8 cellular contexts compared by ENCODE assay signal in genomic region chr12:98002887-98003493, GRCh38.
DNase-seq lines count a peak whose midpoint lies in the region; ATAC-seq, FAIRE-seq and TF ChIP-seq lines count a peak whose summit lies in the region.

No MANE protein-coding gene starts in this region.

- peak; percentile 51 for TF ChIP-seq CTCF in SK-N-SH (IDR thresholded peaks at IDR 0.05)
- peak; percentile 71 for TF ChIP-seq CTCF in NB4 (IDR thresholded peaks at IDR 0.05; ENCODE audit: low read depth, low read length)
- peak; percentile 29 for TF ChIP-seq CTCF in SU-DHL-6 (IDR thresholded peaks at IDR 0.05; ENCODE audit: insufficient read depth, low read length, poor library complexity, severe bottlenecking)
- peak in 3 of 4 experiments; percentile 44 to 65 (median 44) for TF ChIP-seq CTCF in gastroesophageal sphincter (IDR thresholded peaks at IDR 0.05)

- H3K4me1 ChIP-seq in SK-N-SH (ENCODE audit: control insufficient read depth in 1 of 2, insufficient read depth in 2 of 2, low read depth in 1 of 2, low read length in 1 of 2), result no peaks in the 10 kb centered on the region
- H3K4me1 ChIP-seq in gastroesophageal sphincter, result no peaks in the 10 kb centered on the region

- TF ChIP-seq EP300 in SK-N-SH (IDR thresholded peaks at IDR 0.05; ENCODE audit: borderline replicate concordance in 1 of 2, low read depth in 1 of 2, low read length in 1 of 2) (no peak), gastroesophageal sphincter (IDR thresholded peaks at IDR 0.05) (no peak)

- 15% methylated on average over 9 of the region's 9 CpGs for WGBS in SK-N-SH (ENCODE audit: low lambda C conversion rate)
- WGBS in gastroesophageal sphincter (ENCODE audit: low coverage in 1 of 2), 2 donors, result 23 to 45% methylated on average over 9 of the region's 9 CpGs

- DNase-seq in SK-N-SH (peak; percentile 42), H54 (ENCODE audit: insufficient read length, low spot score) (peak; percentile 4), NB4 (ENCODE audit: low read depth) (peak; percentile 72), GOT3 (lab: John Stamatoyannopoulos, UW) (no peak)
- DNase-seq in stimulated activated CD4-positive, alpha-beta T cell treated with anti-CD3 and anti-CD28 coated beads, Interleukin-15, amount 100 ng/mL, for 48 hours (ENCODE audit: low read depth in 2 of 2), result peak; percentile 10 to 12

- POLR2A ChIA-PET in SK-N-SH (lab: Yijun Ruan, JAX), result no interaction called here

- H3K9me3 ChIP-seq in SK-N-SH, result no peaks in the 10 kb centered on the region
- no peaks in the 10 kb centered on the region for H3K9me3 ChIP-seq in SU-DHL-6 (ENCODE audit: insufficient read depth, low read length)
- H3K9me3 ChIP-seq in gastroesophageal sphincter, result no peaks in the 10 kb centered on the region

- H3K4me3 ChIP-seq in SK-N-SH (ENCODE audit: low read depth in 2 of 2, low read length in 1 of 2), result no peak overlapping the region
- no peak overlapping the region for H3K4me3 ChIP-seq in NB4 (ENCODE audit: low read depth, low read length)
- H3K4me3 ChIP-seq in SU-DHL-6 (ENCODE audit: insufficient read depth, low read length, poor library complexity, severe bottlenecking), result no peak overlapping the region
- H3K4me3 ChIP-seq in gastroesophageal sphincter, result no peak overlapping the region

- H3K9me2 ChIP-seq in SK-N-SH, result no peaks in the 10 kb centered on the region
- H3K9me2 ChIP-seq in SU-DHL-6 (replicated peaks; ENCODE audit: insufficient read depth, low read length), result no peaks in the 10 kb centered on the region

- TF ChIP-seq POLR2A in H54 (IDR thresholded peaks at IDR 0.05; ENCODE audit: low read depth, low read length) (no peak), NB4 (IDR thresholded peaks at IDR 0.05; ENCODE audit: extremely low read depth, insufficient read length) (no peak), gastroesophageal sphincter (IDR thresholded peaks at IDR 0.05) (no peak)

- H3F3A ChIP-seq in SK-N-SH (replicated peaks; ENCODE audit: insufficient read depth) (no peaks in the 10 kb centered on the region), SU-DHL-6 (ENCODE audit: insufficient read depth) (no peaks in the 10 kb centered on the region)

- peak; percentile 89 for FAIRE-seq in H54 (lab: Jason Lieb, UNC)

- H3K27me3 ChIP-seq in SK-N-SH (ENCODE audit: insufficient read depth) (no peaks in the 10 kb centered on the region), SU-DHL-6 (ENCODE audit: low read length) (no peaks in the 10 kb centered on the region), gastroesophageal sphincter (no peaks in the 10 kb centered on the region)

- no peaks in the 10 kb centered on the region for H4K20me1 ChIP-seq in SK-N-SH (ENCODE audit: insufficient read depth)
- H4K20me1 ChIP-seq in SU-DHL-6 (ENCODE audit: low read depth, low read length), result no peaks in the 10 kb centered on the region

- H3K27ac ChIP-seq in SK-N-SH (ENCODE audit: low read depth in 2 of 2, low read length in 1 of 2), result no peak overlapping the region
- no peak overlapping the region for H3K27ac ChIP-seq in SU-DHL-6 (ENCODE audit: low read depth, low read length)
- H3K27ac ChIP-seq in gastroesophageal sphincter, result no peak overlapping the region

- no peaks in the 10 kb centered on the region for H3K36me3 ChIP-seq in SK-N-SH (replicated peaks in 1 of 2; ENCODE audit: control insufficient read depth in 1 of 2, insufficient read depth in 2 of 2, low read length in 1 of 2)
- no peaks in the 10 kb centered on the region for H3K36me3 ChIP-seq in SU-DHL-6 (ENCODE audit: low read length)
- H3K36me3 ChIP-seq in gastroesophageal sphincter, result no peaks in the 10 kb centered on the region

- ATAC-seq in SK-N-SH treated with all-trans-retinoic acid at 6 μM for 48 hours, result no peak
- ATAC-seq in gastroesophageal sphincter, result no peak

- no peak overlapping the region for H3K9ac ChIP-seq in SK-N-SH
- no peak overlapping the region for H3K9ac ChIP-seq in SU-DHL-6 (ENCODE audit: low read length)

- H3K79me2 ChIP-seq in SK-N-SH (ENCODE audit: insufficient read depth), result no peaks in the 10 kb centered on the region
- no peaks in the 10 kb centered on the region for H3K79me2 ChIP-seq in SU-DHL-6 (ENCODE audit: insufficient read depth, low read length)

- H2AFZ ChIP-seq in SK-N-SH (ENCODE audit: low read depth) (no peak overlapping the region), SU-DHL-6 (ENCODE audit: low read depth, low read length, severe bottlenecking) (no peak overlapping the region)

- CTCF ChIA-PET in SK-N-SH (lab: Yijun Ruan, JAX), result interaction anchor here (0.7 to 1.8 kb wide), 9 partner anchors 9 to 854 kb away, joined by 3 to 7 read pairs (median 5); no protein-coding TSS in a partner anchor

- H3K4me2 ChIP-seq in SK-N-SH, result no peak overlapping the region
- no peak overlapping the region for H3K4me2 ChIP-seq in SU-DHL-6 (ENCODE audit: low read depth, low read length, poor library complexity, severe bottlenecking)

- peak; percentile 67 for TF ChIP-seq RAD21 in SK-N-SH (IDR thresholded peaks at IDR 0.05; ENCODE audit: low read length)

TF ChIP-seq in SK-N-SH, 30 proteins besides CTCF, POLR2A, EP300 and RAD21:
- TF ChIP-seq SMC3 (IDR thresholded peaks at IDR 0.05; ENCODE audit: low read depth, low read length) (peak; percentile 31; the same call in 1 of the 2 replicates), RXRA (IDR thresholded peaks at IDR 0.05; ENCODE audit: borderline replicate concordance, low read depth) (no peak), GATA2 (CRISPR knock-in tag; IDR thresholded peaks at IDR 0.05) (peak; percentile 91)
TF ChIP-seq in SK-N-SH: peak in this region for 2.

TF ChIP-seq in SK-N-SH treated with all-trans-retinoic acid at 6 μM for 48 hours, 23 proteins besides CTCF, POLR2A, EP300 and RAD21:
- TF ChIP-seq CSDC2 (CRISPR knock-in tag; IDR thresholded peaks at IDR 0.05) (no peak), SNAI2 (CRISPR knock-in tag; IDR thresholded peaks at IDR 0.05) (no peak), ISL1 (CRISPR knock-in tag; IDR thresholded peaks at IDR 0.05) (no peak), PATZ1 (CRISPR knock-in tag; IDR thresholded peaks at IDR 0.05; ENCODE audit: borderline replicate concordance) (no peak), ZNF565 (CRISPR knock-in tag; conservative IDR thresholded peaks at IDR 0.05; ENCODE audit: low read depth) (no peak), CSRNP3 (CRISPR knock-in tag; IDR thresholded peaks at IDR 0.05) (no peak), TSHZ2 (CRISPR knock-in tag; IDR thresholded peaks at IDR 0.05) (no peak), TCF4 (CRISPR knock-in tag; IDR thresholded peaks at IDR 0.05; ENCODE audit: borderline replicate concordance) (no peak), RARB (CRISPR knock-in tag; IDR thresholded peaks at IDR 0.05) (no peak), OSR1 (CRISPR knock-in tag; IDR thresholded peaks at IDR 0.05) (no peak), BACH2 (CRISPR knock-in tag; IDR thresholded peaks at IDR 0.05; ENCODE audit: borderline replicate concordance) (no peak), ZNF70 (CRISPR knock-in tag; IDR thresholded peaks at IDR 0.05) (no peak), ZFP30 (CRISPR knock-in tag; IDR thresholded peaks at IDR 0.05) (no peak), TOX (CRISPR knock-in tag; IDR thresholded peaks at IDR 0.05; ENCODE audit: borderline replicate concordance) (no peak)
